Comparison of ENCODE assay signal across 1 cellular context in genomic region chr21:45450741-45451740, GRCh38.
TF ChIP-seq lines count a peak whose summit lies in the region.

No MANE protein-coding gene starts in this region.

TF ChIP-seq in IMR-90, 13 proteins besides CTCF, POLR2A, EP300 and RAD21:
- TF ChIP-seq CEBPB (IDR thresholded peaks at IDR 0.05; ENCODE audit: low read depth, low read length), result no peak
- TF ChIP-seq RCOR1 (IDR thresholded peaks at IDR 0.05; ENCODE audit: insufficient replicate concordance, low read length), result no peak
- TF ChIP-seq MAFK (IDR thresholded peaks at IDR 0.05; ENCODE audit: low read depth, low read length), result no peak
- no peak for TF ChIP-seq MAZ (IDR thresholded peaks at IDR 0.05; ENCODE audit: borderline replicate concordance, low read depth, low read length)
- no peak for TF ChIP-seq ELK1 (IDR thresholded peaks at IDR 0.05; ENCODE audit: borderline replicate concordance, low read depth, low read length)
- TF ChIP-seq SMC3 (IDR thresholded peaks at IDR 0.05; ENCODE audit: low read depth, low read length), result no peak
- TF ChIP-seq FOS (IDR thresholded peaks at IDR 0.05; ENCODE audit: low read depth, low read length), result no peak
- TF ChIP-seq, protein P1, sequence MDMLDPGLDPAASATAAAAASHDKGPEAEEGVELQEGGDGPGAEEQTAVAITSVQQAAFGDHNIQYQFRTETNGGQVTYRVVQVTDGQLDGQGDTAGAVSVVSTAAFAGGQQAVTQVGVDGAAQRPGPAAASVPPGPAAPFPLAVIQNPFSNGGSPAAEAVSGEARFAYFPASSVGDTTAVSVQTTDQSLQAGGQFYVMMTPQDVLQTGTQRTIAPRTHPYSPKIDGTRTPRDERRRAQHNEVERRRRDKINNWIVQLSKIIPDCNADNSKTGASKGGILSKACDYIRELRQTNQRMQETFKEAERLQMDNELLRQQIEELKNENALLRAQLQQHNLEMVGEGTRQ (IDR thresholded peaks at IDR 0.05; ENCODE audit: low read depth, low read length), result no peak
